Comparison of ENCODE assay signal across 8 cellular contexts in the genomic region with DNA sequence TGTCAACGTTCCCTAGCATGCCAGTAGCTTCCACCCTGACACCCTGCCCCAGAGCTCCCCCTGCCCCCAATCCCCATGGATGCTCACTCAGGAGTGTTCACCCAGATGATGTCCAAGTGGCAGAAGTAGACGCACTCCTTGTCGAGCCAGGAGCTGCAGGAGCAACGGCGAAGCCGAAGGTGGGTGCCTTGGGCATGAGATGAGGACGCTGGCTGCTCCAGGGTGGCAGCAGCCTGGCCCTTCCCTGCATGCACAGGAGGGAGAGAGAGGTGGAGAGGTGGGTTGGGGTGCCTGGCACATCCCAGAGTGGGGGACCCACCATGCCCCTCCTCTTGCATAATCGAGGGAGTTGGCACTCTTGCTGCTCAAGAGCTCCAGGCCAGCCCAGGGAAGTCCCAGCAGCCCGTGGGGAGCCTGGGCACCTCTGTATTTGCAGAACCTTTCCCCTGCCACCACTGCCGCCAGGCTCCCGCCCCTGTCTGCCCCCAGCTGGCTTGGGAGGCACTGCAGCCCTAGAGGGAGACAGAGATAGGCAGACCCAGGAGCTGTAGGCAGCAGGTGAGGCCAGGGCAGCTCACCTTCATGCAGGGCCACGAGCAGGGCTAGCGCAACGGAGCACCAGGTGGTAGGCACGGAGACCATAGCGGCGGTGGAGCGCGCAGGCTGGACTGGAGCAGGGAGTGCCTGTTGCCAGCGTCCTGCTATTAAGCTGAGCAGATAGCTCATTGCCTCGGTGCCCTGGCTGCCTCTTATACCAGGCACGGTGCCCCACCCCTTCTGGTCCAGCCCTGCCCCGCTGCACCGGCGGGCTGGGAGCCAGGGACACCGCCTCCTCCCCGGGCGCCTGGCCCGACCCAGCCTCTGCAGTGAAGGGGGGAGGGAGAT. TPM values are rescaled to one million over a fixed set of nuclear protein-coding genes. Genes with fewer than 3 reads are reported as not detected.
DNase-seq lines count a peak whose midpoint lies in the region; ATAC-seq, FAIRE-seq and TF ChIP-seq lines count a peak whose summit lies in the region.

A gene (minus strand): TSS at position 724 of the 885 bp plus-strand sequence. CDS start 82 bp downstream, at position 642.

- CTCF ChIA-PET in activated CD4-positive, alpha-beta memory T cell treated with anti-CD3 and anti-CD28 coated beads, Interleukin-2, amount 10 ng/mL, durations not matched to agents 7 days and 5 days (lab: Charles Lee) = interaction anchor here (1.2 kb wide), 1 partner anchor 8 kb away, joined by 3 read pairs; no protein-coding TSS in a partner anchor

- H3K36me3 Mint-ChIP-seq in activated CD4-positive, alpha-beta memory T cell treated with anti-CD3 and anti-CD28 coated beads, Interleukin-2, amount 10 ng/mL, durations not matched to agents 7 days and 5 days (ENCODE audit: low read depth) = no peaks in the 10 kb centered on the region

- POLR2A ChIA-PET in activated CD4-positive, alpha-beta memory T cell treated with anti-CD3 and anti-CD28 coated beads, Interleukin-2, amount 10 ng/mL, durations not matched to agents 7 days and 5 days (lab: Charles Lee) = interaction anchor here (0.6 kb wide), 1 partner anchor 9 kb away, joined by 3 read pairs; no protein-coding TSS in a partner anchor

- H3K4me3 ChIP-seq in right atrium auricular region (peak within 1 kb of the TSS in 1 of 2 donors; percentile 9), Peyer's patch (peak within 1 kb of the TSS in 3 of 4 donors; percentile 26 to 56 (median 53))

- FAIRE-seq in GM12892 (lab: Jason Lieb, UNC) = no peak

- H3K36me3 ChIP-seq in right atrium auricular region (no peaks in the 10 kb centered on the region), Peyer's patch (no peaks in the 10 kb centered on the region)

- H3K4me1 ChIP-seq in right atrium auricular region (peaks cover 0 to 70% of the 10 kb centered on the region in 2 donors), Peyer's patch (peaks cover 0 to 51% (median 0%) of the 10 kb centered on the region in 4 donors)

- peaks cover 14% of the 10 kb centered on the region for H3K4me1 Mint-ChIP-seq in activated CD4-positive, alpha-beta memory T cell treated with anti-CD3 and anti-CD28 coated beads, Interleukin-2, amount 10 ng/mL, durations not matched to agents 7 days and 5 days

- intact Hi-C loops in Right ventricle myocardium superior (cut with DNase I) = no loop called here

- ATAC-seq in Right ventricle myocardium superior (ENCODE audit: poor library complexity) (peak; percentile 84), HG02870 (IDR thresholded peaks at IDR 0.05; ENCODE audit: unreplicated experiment) (no peak)

- H3K4me3 Mint-ChIP-seq in activated CD4-positive, alpha-beta memory T cell treated with anti-CD3 and anti-CD28 coated beads, Interleukin-2, amount 10 ng/mL, durations not matched to agents 7 days and 5 days = no peak within 1 kb of the TSS

- no peaks in the 10 kb centered on the region for H3K9me3 Mint-ChIP-seq in activated CD4-positive, alpha-beta memory T cell treated with anti-CD3 and anti-CD28 coated beads, Interleukin-2, amount 10 ng/mL, durations not matched to agents 7 days and 5 days

- H3K27me3 Mint-ChIP-seq in activated CD4-positive, alpha-beta memory T cell treated with anti-CD3 and anti-CD28 coated beads, Interleukin-2, amount 10 ng/mL, durations not matched to agents 7 days and 5 days = peaks cover 14% of the 10 kb centered on the region

- peak within 1 kb of the TSS in 1 of 2 donors; percentile 47 for H3K27ac ChIP-seq in right atrium auricular region
- peak within 1 kb of the TSS in 3 of 4 donors; percentile 59 to 90 (median 79) for H3K27ac ChIP-seq in Peyer's patch

- H3K27me3 ChIP-seq in right atrium auricular region (no peaks in the 10 kb centered on the region), Peyer's patch (no peaks in the 10 kb centered on the region)

- no peak within 1 kb of the TSS for H3K27ac Mint-ChIP-seq in activated CD4-positive, alpha-beta memory T cell treated with anti-CD3 and anti-CD28 coated beads, Interleukin-2, amount 10 ng/mL, durations not matched to agents 7 days and 5 days

- peak in 1 of 2 donors; percentile 41 for TF ChIP-seq CTCF in right atrium auricular region (IDR thresholded peaks at IDR 0.05)
- peak in 4 of 6 experiments; percentile 18 to 83 (median 76) for TF ChIP-seq CTCF in Peyer's patch (IDR thresholded peaks at IDR 0.05)

- TF ChIP-seq POLR2A in Peyer's patch (IDR thresholded peaks at IDR 0.05) = peak; percentile 99
- TF ChIP-seq POLR2A in GM12892 (IDR thresholded peaks at IDR 0.05; ENCODE audit: low read depth, low read length) = no peak

- peak; percentile 83 for DNase-seq in Right ventricle myocardium superior
- DNase-seq in right atrium auricular region (ENCODE audit: low spot score) = no peak
- peak in 2 of 3 donors; percentile 86 to 92 for DNase-seq in Peyer's patch
- DNase-seq in islet precursor cell = peak; percentile 85
- DNase-seq in ureter (ENCODE audit: low spot score) = peak; percentile 85
- DNase-seq in activated CD4-positive, alpha-beta memory T cell treated with anti-CD3 and anti-CD28 coated beads, Interleukin-2, amount 10 ng/mL, durations not matched to agents 7 days and 5 days = no peak
- no peak for DNase-seq in GM12892 (ENCODE audit: insufficient read length)

- H3K9me3 ChIP-seq in right atrium auricular region = no peaks in the 10 kb centered on the region
- no peaks in the 10 kb centered on the region for H3K9me3 ChIP-seq in Peyer's patch

RNA-seq across cellular contexts. Expression of the gene that starts here (rescaled TPM):
- total RNA-seq in Right ventricle myocardium superior (0.27 TPM), right atrium auricular region (under 1 TPM in 1 of 2 donors, not detected in 1; 0.78 TPM), Peyer's patch (10 to 100 TPM in 3 of 4 donors, not detected in 1; 43.2 to 75.0 (median 49.1) TPM), ureter (5.3 TPM)
- not detected for total RNA-seq in activated CD4-positive, alpha-beta memory T cell treated with anti-CD3 and anti-CD28 coated beads, Interleukin-2, amount 10 ng/mL, durations not matched to agents 7 days and 5 days
- 0.51 TPM for polyA plus RNA-seq in GM12892 (2012; ENCODE audit: missing spikeins)

Comparison
In these comparisons a context has a peak if more than half of its experiments do, and no peak if none do; other contexts are left out.
1. Peak in DNase-seq and ATAC-seq in Right ventricle myocardium superior; RNA of the gene not detected or under 1 TPM.
2. DNase-seq: peak in Peyer's patch (2 of 3), islet precursor cell (single experiment) and ureter (single experiment); none in right atrium auricular region (single experiment), activated CD4-positive, alpha-beta memory T cell treated with anti-CD3 and anti-CD28 coated beads, Interleukin-2, amount 10 ng/mL, durations not matched to agents 7 days and 5 days (single experiment) and GM12892 (single experiment).